In genomic region chr1:205672395-205672889, GRCh38 we compare ENCODE assay signal across 18 cellular contexts. TPM values are rescaled to one million over a fixed set of nuclear protein-coding genes. Genes with fewer than 3 reads are reported as not detected.
DNase-seq lines count a peak whose midpoint lies in the region; ATAC-seq and TF ChIP-seq lines count a peak whose summit lies in the region.
"Had no signal": no experiment of that assay in that cellular context is flagged by ENCODE, and none has a peak within 500 bp of the region (broad histone marks: within the 10 kb centered on the region; RNA-seq: fewer than 3 reads in every experiment).

No MANE protein-coding gene starts in this region.

- H3K4me3 ChIP-seq in HUES64 (ENCODE audit: low read length) (no peak overlapping the region), iPS-20b (ENCODE audit: low read length) (peak overlapping the region; percentile 42; the same call in 1 of the 2 replicates), prostate gland (peak overlapping the region; percentile 7 to 84)
- H3K4me3 ChIP-seq: right atrium auricular region had no signal

- H3K27me3 ChIP-seq in HUES64 (ENCODE audit: insufficient read depth, low read length) = no peaks in the 10 kb centered on the region
- H3K27me3 ChIP-seq in iPS-20b (ENCODE audit: insufficient read depth, low read length) = no peaks in the 10 kb centered on the region
- H3K27me3 ChIP-seq in prostate gland (replicated peaks; ENCODE audit: insufficient read depth) = no peaks in the 10 kb centered on the region
- H3K27me3 ChIP-seq: right atrium auricular region had no signal

- TF ChIP-seq POLR2A in prostate gland (IDR thresholded peaks at IDR 0.05) = no peak

- H3K27ac ChIP-seq in HUES64 (ENCODE audit: low read depth, low read length) (peak overlapping the region; percentile 78), iPS-20b (ENCODE audit: low read length) (peak overlapping the region; percentile 15), prostate gland (peak overlapping the region; percentile 81 to 89)
- H3K27ac ChIP-seq: right atrium auricular region had no signal

- DNase-seq in activated B cell treated with CpG ODN at 0.5 μM for 24 hours (no peak), prostate gland (ENCODE audit: low spot score) (no peak), NCI-H146 (lab: John Stamatoyannopoulos, UW) (no peak)
- DNase-seq in natural killer cell treated with Interleukin-12 subunit alpha and Interleukin-12 subunit beta and Interleukin-15 and Interleukin-18, amount 100 ng/mL, for 72 hours (ENCODE audit: low spot score) = no peak
- no peak for DNase-seq in stimulated activated CD4-positive, alpha-beta T cell treated with anti-CD3 and anti-CD28 coated beads, Interleukin-15, amount 100 ng/mL, for 24 hours
- DNase-seq: activated CD4-positive, alpha-beta T cell treated with anti-CD3 and anti-CD28 coated beads, Interleukin-2, amount 10 ng/mL, durations not matched to agents 24 days and 14 days; activated T-cell treated with anti-CD3 and anti-CD28 coated beads, Interleukin-2, amount 50 U/mL, for 48 hours; CD4-positive, CD25-positive, alpha-beta regulatory T cell; IMR-90; NCI-H1694 treated with DMSO at 0.1 percent for 48 hours; NCI-H510A; stimulated activated CD4-positive, alpha-beta T cell treated with anti-CD3 and anti-CD28 coated beads, Interleukin-4, amount 100 ng/mL, for 4 hours; stimulated activated naive B cell treated with anti-CD40 and anti-IgM and Interleukin-4, amounts not matched to agents 10 μg/mL and 1 μg/mL and 100 μg/mL, for 72 hours had no signal

- H3K9me3 ChIP-seq in HUES64 (ENCODE audit: insufficient read depth, low read depth, low read length) (no peaks in the 10 kb centered on the region), iPS-20b (ENCODE audit: insufficient read depth, low read depth, low read length) (no peaks in the 10 kb centered on the region), prostate gland (no peaks in the 10 kb centered on the region)
- H3K9me3 ChIP-seq: right atrium auricular region had no signal

- H3K36me3 ChIP-seq in HUES64 (ENCODE audit: insufficient read depth, low read length) = no peaks in the 10 kb centered on the region
- H3K36me3 ChIP-seq in iPS-20b (ENCODE audit: insufficient read depth, low read depth, low read length) = no peaks in the 10 kb centered on the region
- peaks cover 0 to 6% of the 10 kb centered on the region in 2 donors for H3K36me3 ChIP-seq in prostate gland
- H3K36me3 ChIP-seq: right atrium auricular region had no signal

- CTCF ChIA-PET in activated B cell treated with CpG ODN at 0.5 μM for 24 hours (lab: Charles Lee) = interaction anchor here (1.0 kb wide), 1 partner anchor 80 kb away, joined by 3 read pairs; no protein-coding TSS in a partner anchor

- ATAC-seq in activated B cell treated with CpG ODN at 0.5 μM for 24 hours (ENCODE audit: low read depth) (no peak), GM19328 (IDR thresholded peaks at IDR 0.05; ENCODE audit: unreplicated experiment) (no peak)
- no peak for ATAC-seq in natural killer cell treated with Interleukin-12 subunit alpha and Interleukin-12 subunit beta and Interleukin-15 and Interleukin-18, amount 100 ng/mL, for 72 hours
- ATAC-seq: stimulated activated naive B cell treated with anti-CD40 and anti-IgM and Interleukin-4, amounts not matched to agents 10 μg/mL and 1 μg/mL and 100 μg/mL, for 72 hours had no signal

- POLR2A ChIA-PET in activated B cell treated with CpG ODN at 0.5 μM for 24 hours (lab: Charles Lee) = no interaction called here

- intact Hi-C loops in activated B cell treated with CpG ODN at 0.5 μM for 24 hours (cut with micrococcal nuclease) (no loop called here), prostate gland (cut with DNase I) (no loop called here)

- H3K4me1 Mint-ChIP-seq in activated B cell treated with CpG ODN at 0.5 μM for 24 hours = peaks cover 60% of the 10 kb centered on the region
- H3K4me1 Mint-ChIP-seq in natural killer cell treated with Interleukin-12 subunit alpha and Interleukin-12 subunit beta and Interleukin-15 and Interleukin-18, amount 100 ng/mL, for 72 hours (ENCODE audit: low read depth in 2 of 2) = peaks cover 11 to 13% of the 10 kb centered on the region in 2 donors
- H3K4me1 Mint-ChIP-seq: activated CD4-positive, alpha-beta T cell treated with anti-CD3 and anti-CD28 coated beads, Interleukin-2, amount 10 ng/mL, durations not matched to agents 24 days and 14 days; CD4-positive, CD25-positive, alpha-beta regulatory T cell had no signal

- TF ChIP-seq CTCF in activated B cell treated with CpG ODN at 0.5 μM for 24 hours (IDR thresholded peaks at IDR 0.05) (no peak), prostate gland (IDR thresholded peaks at IDR 0.05) (no peak)

- peaks cover 47% of the 10 kb centered on the region for H3K4me1 ChIP-seq in HUES64 (ENCODE audit: insufficient read depth, low read length)
- peaks cover 46% of the 10 kb centered on the region for H3K4me1 ChIP-seq in iPS-20b (ENCODE audit: insufficient read depth, low read length)
- H3K4me1 ChIP-seq in prostate gland (replicated peaks) = no peaks in the 10 kb centered on the region

- no peak overlapping the region for H3K4me3 Mint-ChIP-seq in activated B cell treated with CpG ODN at 0.5 μM for 24 hours
- H3K4me3 Mint-ChIP-seq in natural killer cell treated with Interleukin-12 subunit alpha and Interleukin-12 subunit beta and Interleukin-15 and Interleukin-18, amount 100 ng/mL, for 72 hours = no peak overlapping the region
- H3K4me3 Mint-ChIP-seq: activated CD4-positive, alpha-beta T cell treated with anti-CD3 and anti-CD28 coated beads, Interleukin-2, amount 10 ng/mL, durations not matched to agents 24 days and 14 days; CD4-positive, CD25-positive, alpha-beta regulatory T cell; stimulated activated naive B cell treated with anti-CD40 and anti-IgM and Interleukin-4, amounts not matched to agents 10 μg/mL and 1 μg/mL and 100 μg/mL, for 72 hours; T-helper 1 cell treated with Interleukin-12 subunit alpha and Interleukin-12 subunit beta and Interleukin-4 antibody, amounts not matched to agents 30 μg/mL and 1 μg/mL, for 36 hours had no signal

- peak overlapping the region; percentile 50 for H3K27ac Mint-ChIP-seq in activated B cell treated with CpG ODN at 0.5 μM for 24 hours
- no peak overlapping the region for H3K27ac Mint-ChIP-seq in natural killer cell treated with Interleukin-12 subunit alpha and Interleukin-12 subunit beta and Interleukin-15 and Interleukin-18, amount 100 ng/mL, for 72 hours
- H3K27ac Mint-ChIP-seq: activated CD4-positive, alpha-beta T cell treated with anti-CD3 and anti-CD28 coated beads, Interleukin-2, amount 10 ng/mL, durations not matched to agents 24 days and 14 days; stimulated activated naive B cell treated with anti-CD40 and anti-IgM and Interleukin-4, amounts not matched to agents 10 μg/mL and 1 μg/mL and 100 μg/mL, for 72 hours; T-helper 1 cell treated with Interleukin-12 subunit alpha and Interleukin-12 subunit beta and Interleukin-4 antibody, amounts not matched to agents 30 μg/mL and 1 μg/mL, for 36 hours had no signal

- no peaks in the 10 kb centered on the region for H3K27me3 Mint-ChIP-seq in activated B cell treated with CpG ODN at 0.5 μM for 24 hours
- peaks cover 0 to 5% of the 10 kb centered on the region in 2 donors for H3K27me3 Mint-ChIP-seq in natural killer cell treated with Interleukin-12 subunit alpha and Interleukin-12 subunit beta and Interleukin-15 and Interleukin-18, amount 100 ng/mL, for 72 hours
- H3K27me3 Mint-ChIP-seq: stimulated activated naive B cell treated with anti-CD40 and anti-IgM and Interleukin-4, amounts not matched to agents 10 μg/mL and 1 μg/mL and 100 μg/mL, for 72 hours had no signal

- 71% methylated on average over 11 of the region's 11 CpGs for WGBS in HUES64
- 58% methylated on average over 11 of the region's 11 CpGs for WGBS in prostate gland

- no peaks in the 10 kb centered on the region for H3K9me3 Mint-ChIP-seq in activated B cell treated with CpG ODN at 0.5 μM for 24 hours
- no peaks in the 10 kb centered on the region for H3K9me3 Mint-ChIP-seq in natural killer cell treated with Interleukin-12 subunit alpha and Interleukin-12 subunit beta and Interleukin-15 and Interleukin-18, amount 100 ng/mL, for 72 hours
- H3K9me3 Mint-ChIP-seq: activated CD4-positive, alpha-beta T cell treated with anti-CD3 and anti-CD28 coated beads, Interleukin-2, amount 10 ng/mL, durations not matched to agents 24 days and 14 days; CD4-positive, CD25-positive, alpha-beta regulatory T cell; stimulated activated naive B cell treated with anti-CD40 and anti-IgM and Interleukin-4, amounts not matched to agents 10 μg/mL and 1 μg/mL and 100 μg/mL, for 72 hours; T-helper 1 cell treated with Interleukin-12 subunit alpha and Interleukin-12 subunit beta and Interleukin-4 antibody, amounts not matched to agents 30 μg/mL and 1 μg/mL, for 36 hours had no signal

- H3K9ac ChIP-seq in HUES64 (ENCODE audit: low read depth, low read length) = peak overlapping the region; percentile 44; the same call in 1 of the 2 replicates
- H3K9ac ChIP-seq in iPS-20b (ENCODE audit: low read depth, low read length) = peak overlapping the region; percentile 59; the same call in 1 of the 2 replicates

- H3K36me3 Mint-ChIP-seq in activated B cell treated with CpG ODN at 0.5 μM for 24 hours (ENCODE audit: low read depth) = no peaks in the 10 kb centered on the region
- no peaks in the 10 kb centered on the region for H3K36me3 Mint-ChIP-seq in natural killer cell treated with Interleukin-12 subunit alpha and Interleukin-12 subunit beta and Interleukin-15 and Interleukin-18, amount 100 ng/mL, for 72 hours
- H3K36me3 Mint-ChIP-seq: CD4-positive, CD25-positive, alpha-beta regulatory T cell had no signal

RNA-seq across cellular contexts. Expression of gene SLC45A3, which starts 7.9 kb away (rescaled TPM):
- polyA plus RNA-seq in HUES64 (2013, experiment 1 of 2) = 7.0 TPM
- 7.9 TPM for polyA plus RNA-seq in HUES64 (2013, experiment 2 of 2)
- total RNA-seq in activated B cell treated with CpG ODN at 0.5 μM for 24 hours (6.9 and 7.4 TPM in 2 replicates), prostate gland (1,000 to 10,000 TPM in 1 of 2 donors, 100 to 1,000 TPM in 1; 505 to 1,326 TPM)
- total RNA-seq in natural killer cell treated with Interleukin-12 subunit alpha and Interleukin-12 subunit beta and Interleukin-15 and Interleukin-18, amount 100 ng/mL, for 72 hours = 1 to 10 TPM in 1 of 2 donors, under 1 TPM in 1; 0.64 to 5.1 TPM
- polyA plus RNA-seq: CD4-positive, CD25-positive, alpha-beta regulatory T cell had no signal

RNA-seq across cellular contexts. Expression of gene ELK4, which starts 40.6 kb away (rescaled TPM):
- polyA plus RNA-seq in HUES64 (2013, experiment 1 of 2) = 6.7 TPM
- 6.8 TPM for polyA plus RNA-seq in HUES64 (2013, experiment 2 of 2)
- 130 and 141 TPM in 2 replicates for total RNA-seq in activated B cell treated with CpG ODN at 0.5 μM for 24 hours
- total RNA-seq in prostate gland = 10 to 100 TPM; 58.8 to 62.7 TPM
- 10 to 100 TPM; 78.7 to 97.8 TPM for total RNA-seq in natural killer cell treated with Interleukin-12 subunit alpha and Interleukin-12 subunit beta and Interleukin-15 and Interleukin-18, amount 100 ng/mL, for 72 hours

Comparison
In these comparisons a context has a peak if more than half of its experiments do, and no peak if none do; other contexts are left out.
1. H3K27ac ChIP-seq: peak in every context shown above with its lines; median percentile 85 in prostate gland; 78 in HUES64; 15 in iPS-20b.
2. RNA of gene SLC45A3, which starts 7.9 kb away (total RNA-seq): 505 to 1,326 TPM in prostate gland; 6.9 to 7.4 TPM in activated B cell treated with CpG ODN at 0.5 μM for 24 hours and 0.64 to 5.1 TPM in natural killer cell treated with Interleukin-12 subunit alpha and Interleukin-12 subunit beta and Interleukin-15 and Interleukin-18, amount 100 ng/mL, for 72 hours; every median in the first group is over 10 times any median in the second.